In the genomic region with DNA sequence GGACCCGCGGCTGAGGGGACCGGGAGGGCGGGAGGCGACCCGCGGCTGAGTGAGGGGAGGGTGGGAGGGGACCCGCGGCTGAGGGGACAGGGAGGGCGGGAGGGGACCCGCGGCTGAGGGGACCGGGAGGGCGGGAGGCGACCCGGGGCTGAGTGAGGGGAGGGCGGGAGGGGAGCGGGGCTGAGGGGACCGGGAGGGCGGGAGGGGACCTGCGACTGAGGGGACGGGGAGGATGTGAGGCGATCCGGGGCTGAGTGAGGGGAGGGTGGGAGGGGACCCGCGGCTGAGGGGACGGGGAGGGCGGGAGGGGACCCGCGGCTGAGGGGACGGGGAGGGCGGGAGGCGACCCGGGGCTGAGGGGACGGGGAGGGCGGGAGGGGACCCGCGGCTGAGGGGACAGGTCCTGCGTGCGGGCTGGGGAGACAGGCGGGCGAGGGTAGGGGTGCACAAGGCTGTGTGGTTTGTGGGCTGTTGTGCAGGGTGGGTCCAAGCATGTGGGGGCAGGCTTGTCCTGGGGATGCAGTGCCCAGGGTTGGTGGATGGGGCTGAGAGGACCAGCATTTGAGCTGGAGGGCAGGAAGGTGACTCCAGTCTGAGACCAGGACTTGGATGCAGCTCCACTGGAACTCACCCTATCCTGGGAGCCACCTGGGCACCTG, we compare ENCODE assay signal across 9 cellular contexts. TPM values are rescaled to one million over a fixed set of nuclear protein-coding genes. Genes with fewer than 3 reads are reported as not detected.
DNase-seq lines count a peak whose midpoint lies in the region; ATAC-seq, FAIRE-seq and TF ChIP-seq lines count a peak whose summit lies in the region.
"Had no signal": no experiment of that assay in that cellular context is flagged by ENCODE, and none has a peak within 500 bp of the region (broad histone marks: within the 10 kb centered on the region; RNA-seq: fewer than 3 reads in every experiment).

No MANE protein-coding gene starts in this region.

- FAIRE-seq in A549 (lab: Jason Lieb, UNC): no peak

- CTCF ChIA-PET in A549 (lab: Yijun Ruan, JAX): interaction anchor here (0.8 to 8.8 kb wide), 14 partner anchors 9 to 120 kb away, joined by 3 to 86 read pairs (median 6); partner anchors contain the start of gene PLD4
- CTCF ChIA-PET in naive thymus-derived CD4-positive, alpha-beta T cell (lab: Charles Lee): no interaction called here

- H3K27me3 Mint-ChIP-seq in naive thymus-derived CD4-positive, alpha-beta T cell: peaks cover 0 to 29% (median 0%) of the 10 kb centered on the region in 5 donors

- peaks cover 4 to 11% (median 8%) of the 10 kb centered on the region in 7 donors for H3K4me1 Mint-ChIP-seq in naive thymus-derived CD4-positive, alpha-beta T cell

- no peaks in the 10 kb centered on the region for H3K9me3 ChIP-seq in A549
- no peaks in the 10 kb centered on the region for H3K9me3 ChIP-seq in naive thymus-derived CD4-positive, alpha-beta T cell (ENCODE audit: control insufficient read depth in 2 of 3, low read length in 3 of 3)

- H3K27ac ChIP-seq in A549: peak overlapping the region; percentile 79 to 92
- H3K27ac ChIP-seq in naive thymus-derived CD4-positive, alpha-beta T cell (ENCODE audit: low read depth, low read length): no peak overlapping the region

- intact Hi-C loops in naive thymus-derived CD4-positive, alpha-beta T cell (cut with micrococcal nuclease): loop anchor here (1.0 to 2.0 kb wide), 4 partner anchors 51 to 134 kb away; partner anchors contain the start of genes CDCA4 (in 1 of the 2) and CLBA1 (in 1 of the 2)

- ATAC-seq in A549: peak; percentile 4 to 6; a peak in 4 of 6 replicates
- ATAC-seq in naive thymus-derived CD4-positive, alpha-beta T cell: no peak

- DNase-seq in A549 (ENCODE audit: low read depth in 1 of 2, low spot score in 1 of 2): no peak
- peak; percentile 27 for DNase-seq in GM20000 (ENCODE audit: low spot score)
- peak; percentile 72 for DNase-seq in ecto neural progenitor cell (ENCODE audit: low spot score)
- no peak for DNase-seq in naive thymus-derived CD4-positive, alpha-beta T cell
- DNase-seq in ACHN: no peak
- DNase-seq in Ammon's horn (ENCODE audit: low spot score): no peak
- DNase-seq in NCI-H1694 treated with DMSO at 0.1 percent for 48 hours (lab: John Stamatoyannopoulos, UW): no peak
- DNase-seq in NCI-H748 treated with DMSO at 0.1 percent for 48 hours (lab: John Stamatoyannopoulos, UW): no peak

- H3K4me3 Mint-ChIP-seq in naive thymus-derived CD4-positive, alpha-beta T cell: peak overlapping the region; percentile 61 to 89 (median 78)

- POLR2A ChIA-PET in A549 (lab: Yijun Ruan, JAX): interaction anchor here (1.2 to 3.5 kb wide), 3 partner anchors 36 to 40 kb away, joined by 4 to 22 read pairs (median 9); no protein-coding TSS in a partner anchor
- POLR2A ChIA-PET in naive thymus-derived CD4-positive, alpha-beta T cell (lab: Charles Lee): interaction anchor here (0.6 kb wide), 1 partner anchor 378 kb away, joined by 3 read pairs; no protein-coding TSS in a partner anchor

- no peaks in the 10 kb centered on the region for H3K36me3 ChIP-seq in naive thymus-derived CD4-positive, alpha-beta T cell (ENCODE audit: control insufficient read depth in 2 of 3, insufficient read depth in 3 of 3, low read length in 3 of 3)

- peak overlapping the region; percentile 96 for H3K4me2 ChIP-seq in A549

- H3K27me3 ChIP-seq in naive thymus-derived CD4-positive, alpha-beta T cell (ENCODE audit: control insufficient read depth in 2 of 2, insufficient read depth in 2 of 2, low read length in 2 of 2): no peaks in the 10 kb centered on the region

- TF ChIP-seq CTCF in A549 (IDR thresholded peaks at IDR 0.05) (no peak), GM20000 (IDR thresholded peaks at IDR 0.05; ENCODE audit: extremely low read depth, missing control alignments) (no peak)

- no peak for TF ChIP-seq RAD21 in A549 (conservative IDR thresholded peaks at IDR 0.05 in 1 of 2, IDR thresholded peaks at IDR 0.05 in 1 of 2)

- H3K4me3 ChIP-seq in A549: peak overlapping the region; percentile 48
- H3K4me3 ChIP-seq in naive thymus-derived CD4-positive, alpha-beta T cell (ENCODE audit: low read length): no peak overlapping the region

- no peak for TF ChIP-seq EP300 in A549 (IDR thresholded peaks at IDR 0.05)

- peak overlapping the region in 3 of 9 donors; percentile 19 to 60 (median 29) for H3K27ac Mint-ChIP-seq in naive thymus-derived CD4-positive, alpha-beta T cell

- H3K4me1 ChIP-seq in A549: peaks cover 7% of the 10 kb centered on the region; the same call in 1 of the 3 replicates
- H3K4me1 ChIP-seq in naive thymus-derived CD4-positive, alpha-beta T cell (ENCODE audit: control insufficient read depth in 2 of 2, insufficient read depth in 2 of 2, low read length in 2 of 2): peaks cover 0 to 4% of the 10 kb centered on the region in 2 donors

- no peak for TF ChIP-seq POLR2A in A549 (IDR thresholded peaks at IDR 0.05; ENCODE audit: low read length)

- H3K9me3 Mint-ChIP-seq in naive thymus-derived CD4-positive, alpha-beta T cell: no peaks in the 10 kb centered on the region

- peaks cover 0 to 4% (median 0%) of the 10 kb centered on the region in 5 donors for H3K36me3 Mint-ChIP-seq in naive thymus-derived CD4-positive, alpha-beta T cell

- WGBS in A549 (ENCODE audit: missing lambda C conversion rate): no CpG with 5 or more reads among the region's 42 CpGs

- in situ Hi-C loops in ACHN (cut with HindIII; ENCODE audit: low pct_ligation_motif_present, low pct_unique_long_range_greater_than_20kb, low sequenced_read_pairs): no loop called here

TF ChIP-seq in A549, 52 proteins besides CTCF, POLR2A, EP300 and RAD21:
- TF ChIP-seq HEYL (CRISPR knock-in tag; IDR thresholded peaks at IDR 0.05) (no peak), CBX8 (IDR thresholded peaks at IDR 0.05) (no peak), BCL3 (IDR thresholded peaks at IDR 0.05) (no peak), FOSL2 (IDR thresholded peaks at IDR 0.05) (no peak), FOSL2 (CRISPR knock-in tag; IDR thresholded peaks at IDR 0.05) (no peak), EHMT2 (IDR thresholded peaks at IDR 0.05; ENCODE audit: low read depth) (no peak)

RNA-seq across cellular contexts. Expression of gene PLD4, which starts 9.2 kb away (rescaled TPM):
- 0.01 TPM in 2 replicates for polyA plus RNA-seq in A549 (2011; rRNA removed)
- 0.03 TPM in 1 of 2 replicates, not detected in the other for polyA plus RNA-seq in A549 (2012; cell fraction: cytosol; rRNA removed)
- polyA plus RNA-seq in A549 (2012; cell fraction: nucleus; rRNA removed): 0.06 and 0.11 TPM in 2 replicates
- polyA plus RNA-seq in A549 (2017; fragmentation: RNase III; extraction: RNeasy Plus Mini Kit Qiagen cat#74134 plus additional on column Dnase treatment): 0.01 TPM in 2 of 3 replicates, not detected in the other
- 0.17 TPM in 1 of 2 replicates, not detected in the other for polyA minus RNA-seq in A549 (2011; rRNA and poly(A)+ RNA removed)
- total RNA-seq in naive thymus-derived CD4-positive, alpha-beta T cell: 10 to 100 TPM in 1 of 5 experiments, 1 to 10 TPM in 2, under 1 TPM in 2; 0.10 to 32.0 (median 1.2) TPM
- polyA plus RNA-seq in naive thymus-derived CD4-positive, alpha-beta T cell: under 1 TPM in 1 of 2 donors, not detected in 1; 0.35 TPM
- total RNA-seq: dermis microvascular lymphatic vessel endothelial cell had no signal

RNA-seq across cellular contexts. Expression of gene AHNAK2, which starts 44.3 kb away (rescaled TPM):
- 43.7 and 56.7 TPM in 2 replicates for polyA plus RNA-seq in A549 (2011; rRNA removed)
- polyA plus RNA-seq in A549 (2012; cell fraction: cytosol; rRNA removed): 9.8 and 11.7 TPM in 2 replicates
- polyA plus RNA-seq in A549 (2012; cell fraction: nucleus; rRNA removed): 65.0 and 74.3 TPM in 2 replicates
- 34.4 to 46.5 TPM (median 43.3 TPM) in 3 replicates for polyA plus RNA-seq in A549 (2017; fragmentation: RNase III; extraction: RNeasy Plus Mini Kit Qiagen cat#74134 plus additional on column Dnase treatment)
- 212 and 231 TPM in 2 replicates for polyA minus RNA-seq in A549 (2011; rRNA and poly(A)+ RNA removed)
- under 1 TPM in 1 of 5 experiments, not detected in 4; 0.02 TPM for total RNA-seq in naive thymus-derived CD4-positive, alpha-beta T cell
- not detected for polyA plus RNA-seq in naive thymus-derived CD4-positive, alpha-beta T cell

RNA-seq across cellular contexts. Expression of gene CLBA1, which starts 51.7 kb away (rescaled TPM):
- polyA plus RNA-seq in A549 (2011; rRNA removed) (11.3 and 11.5 TPM in 2 replicates), A549 (2017; fragmentation: RNase III; extraction: RNeasy Plus Mini Kit Qiagen cat#74134 plus additional on column Dnase treatment) (10.7 to 12.5 TPM (median 12.0 TPM) in 3 replicates)
- 7.7 and 8.6 TPM in 2 replicates for polyA plus RNA-seq in A549 (2012; cell fraction: cytosol; rRNA removed)
- 14.0 and 16.7 TPM in 2 replicates for polyA plus RNA-seq in A549 (2012; cell fraction: nucleus; rRNA removed)
- polyA minus RNA-seq in A549 (2011; rRNA and poly(A)+ RNA removed): 8.6 and 9.5 TPM in 2 replicates
- total RNA-seq in naive thymus-derived CD4-positive, alpha-beta T cell: 1 to 10 TPM in 4 of 5 experiments, under 1 TPM in 1; 0.51 to 2.1 (median 1.3) TPM
- polyA plus RNA-seq in naive thymus-derived CD4-positive, alpha-beta T cell: under 1 TPM; 0.26 to 0.72 TPM

Comparison
In these comparisons a context has a peak if more than half of its experiments do, and no peak if none do; other contexts are left out.
1. DNase-seq: peak in GM20000 (single experiment) and ecto neural progenitor cell (single experiment); none in A549 (0 of 2), naive thymus-derived CD4-positive, alpha-beta T cell (0 of 9), ACHN (single experiment), Ammon's horn (single experiment), NCI-H1694 treated with DMSO at 0.1 percent for 48 hours (single experiment) and NCI-H748 treated with DMSO at 0.1 percent for 48 hours (single experiment).
2. RNA of gene AHNAK2, which starts 44.3 kb away (polyA plus RNA-seq): 9.8 to 74.3 TPM in A549; not detected in naive thymus-derived CD4-positive, alpha-beta T cell; every median in the first group is over 10 times any median in the second.
3. RNA of gene CLBA1, which starts 51.7 kb away (polyA plus RNA-seq): 7.7 to 16.7 TPM in A549; 0.26 to 0.72 TPM in naive thymus-derived CD4-positive, alpha-beta T cell; every median in the first group is over 4 times any median in the second.